In genomic region chr16:50216231-50216630, GRCh38 we compare ENCODE assay signal across 14 cellular contexts. TPM values are rescaled to one million over a fixed set of nuclear protein-coding genes. Genes with fewer than 3 reads are reported as not detected.
DNase-seq lines count a peak whose midpoint lies in the region; ATAC-seq and TF ChIP-seq lines count a peak whose summit lies in the region.
"Had no signal": no experiment of that assay in that cellular context is flagged by ENCODE, and none has a peak within 500 bp of the region (broad histone marks: within the 10 kb centered on the region; RNA-seq: fewer than 3 reads in every experiment).

No MANE protein-coding gene starts in this region.

- POLR2A ChIA-PET in activated CD4-positive, alpha-beta memory T cell treated with anti-CD3 and anti-CD28 coated beads, Interleukin-2, amount 10 ng/mL, durations not matched to agents 7 days and 5 days (lab: Charles Lee): interaction anchor here (0.8 to 2.5 kb wide), 8 partner anchors 12 to 151 kb away, joined by 3 to 11 read pairs (median 4); partner anchors contain the start of gene ADCY7
- POLR2A ChIA-PET in activated CD4-positive, alpha-beta memory T cell treated with anti-CD3 and anti-CD28 coated beads for 36 hours (lab: Charles Lee): no interaction called here

- H3K9me3 Mint-ChIP-seq in activated CD4-positive, alpha-beta memory T cell treated with anti-CD3 and anti-CD28 coated beads, Interleukin-2, amount 10 ng/mL, durations not matched to agents 7 days and 5 days: no peaks in the 10 kb centered on the region
- no peaks in the 10 kb centered on the region for H3K9me3 Mint-ChIP-seq in activated CD4-positive, alpha-beta memory T cell treated with anti-CD3 and anti-CD28 coated beads for 36 hours
- no peaks in the 10 kb centered on the region for H3K9me3 Mint-ChIP-seq in activated T-helper 1 cell treated with anti-CD3 and anti-CD28 coated beads, Interleukin-12 subunit alpha, Interleukin-12 subunit beta, Interleukin-2, Interleukin-4 antibody, amounts not matched to agents 30 ng/mL and 10 ng/mL and 1 ng/mL, durations not matched to agents 14 hours and 24 hours and 36 hours
- no peaks in the 10 kb centered on the region for H3K9me3 Mint-ChIP-seq in natural killer cell treated with Interleukin-12 subunit alpha and Interleukin-12 subunit beta and Interleukin-15 and Interleukin-18, amount 100 ng/mL, for 72 hours
- H3K9me3 Mint-ChIP-seq in glutamatergic neuron (ENCODE audit: unreplicated experiment): no peaks in the 10 kb centered on the region
- H3K9me3 Mint-ChIP-seq: CD8-positive, alpha-beta T cell had no signal

- peak overlapping the region; percentile 70 for H3K4me3 Mint-ChIP-seq in activated CD4-positive, alpha-beta memory T cell treated with anti-CD3 and anti-CD28 coated beads, Interleukin-2, amount 10 ng/mL, durations not matched to agents 7 days and 5 days
- no peak overlapping the region for H3K4me3 Mint-ChIP-seq in activated CD4-positive, alpha-beta memory T cell treated with anti-CD3 and anti-CD28 coated beads for 36 hours
- H3K4me3 Mint-ChIP-seq in T-helper 17 cell (no peak overlapping the region), glutamatergic neuron (ENCODE audit: unreplicated experiment) (no peak overlapping the region)
- H3K4me3 Mint-ChIP-seq in activated T-helper 1 cell treated with anti-CD3 and anti-CD28 coated beads, Interleukin-12 subunit alpha, Interleukin-12 subunit beta, Interleukin-2, Interleukin-4 antibody, amounts not matched to agents 30 ng/mL and 10 ng/mL and 1 ng/mL, durations not matched to agents 14 hours and 24 hours and 36 hours: peak overlapping the region; percentile 32
- H3K4me3 Mint-ChIP-seq in natural killer cell treated with Interleukin-12 subunit alpha and Interleukin-12 subunit beta and Interleukin-15 and Interleukin-18, amount 100 ng/mL, for 72 hours: peak overlapping the region; percentile 72
- H3K4me3 Mint-ChIP-seq: CD14-positive monocyte; CD8-positive, alpha-beta T cell had no signal

- H3K27ac Mint-ChIP-seq in activated CD4-positive, alpha-beta memory T cell treated with anti-CD3 and anti-CD28 coated beads, Interleukin-2, amount 10 ng/mL, durations not matched to agents 7 days and 5 days: peak overlapping the region; percentile 83
- H3K27ac Mint-ChIP-seq in activated CD4-positive, alpha-beta memory T cell treated with anti-CD3 and anti-CD28 coated beads for 36 hours: no peak overlapping the region
- peak overlapping the region; percentile 37 for H3K27ac Mint-ChIP-seq in T-helper 17 cell
- H3K27ac Mint-ChIP-seq in activated T-helper 1 cell treated with anti-CD3 and anti-CD28 coated beads, Interleukin-12 subunit alpha, Interleukin-12 subunit beta, Interleukin-2, Interleukin-4 antibody, amounts not matched to agents 30 ng/mL and 10 ng/mL and 1 ng/mL, durations not matched to agents 14 hours and 24 hours and 36 hours: peak overlapping the region; percentile 57
- H3K27ac Mint-ChIP-seq in natural killer cell treated with Interleukin-12 subunit alpha and Interleukin-12 subunit beta and Interleukin-15 and Interleukin-18, amount 100 ng/mL, for 72 hours: peak overlapping the region; percentile 85 to 97
- no peak overlapping the region for H3K27ac Mint-ChIP-seq in glutamatergic neuron (ENCODE audit: unreplicated experiment)
- H3K27ac Mint-ChIP-seq: CD8-positive, alpha-beta T cell had no signal

- peaks cover 31% of the 10 kb centered on the region for H3K36me3 Mint-ChIP-seq in activated CD4-positive, alpha-beta memory T cell treated with anti-CD3 and anti-CD28 coated beads, Interleukin-2, amount 10 ng/mL, durations not matched to agents 7 days and 5 days (ENCODE audit: low read depth)
- H3K36me3 Mint-ChIP-seq in activated CD4-positive, alpha-beta memory T cell treated with anti-CD3 and anti-CD28 coated beads for 36 hours: peaks cover 25% of the 10 kb centered on the region
- H3K36me3 Mint-ChIP-seq in T-helper 17 cell (ENCODE audit: low read depth): peaks cover 4% of the 10 kb centered on the region
- H3K36me3 Mint-ChIP-seq in activated T-helper 1 cell treated with anti-CD3 and anti-CD28 coated beads, Interleukin-12 subunit alpha, Interleukin-12 subunit beta, Interleukin-2, Interleukin-4 antibody, amounts not matched to agents 30 ng/mL and 10 ng/mL and 1 ng/mL, durations not matched to agents 14 hours and 24 hours and 36 hours (ENCODE audit: low read depth): peaks cover 11% of the 10 kb centered on the region
- H3K36me3 Mint-ChIP-seq in natural killer cell treated with Interleukin-12 subunit alpha and Interleukin-12 subunit beta and Interleukin-15 and Interleukin-18, amount 100 ng/mL, for 72 hours: no peaks in the 10 kb centered on the region
- no peaks in the 10 kb centered on the region for H3K36me3 Mint-ChIP-seq in glutamatergic neuron (ENCODE audit: unreplicated experiment)

- DNase-seq in activated CD4-positive, alpha-beta memory T cell treated with anti-CD3 and anti-CD28 coated beads, Interleukin-2, amount 10 ng/mL, durations not matched to agents 7 days and 5 days: no peak
- no peak for DNase-seq in activated CD4-positive, alpha-beta memory T cell treated with anti-CD3 and anti-CD28 coated beads for 36 hours
- DNase-seq in T-helper 17 cell: no peak
- DNase-seq in activated T-helper 1 cell treated with anti-CD3 and anti-CD28 coated beads, Interleukin-12 subunit alpha, Interleukin-12 subunit beta, Interleukin-2, Interleukin-4 antibody, amounts not matched to agents 30 ng/mL and 10 ng/mL and 1 ng/mL, durations not matched to agents 14 hours and 24 hours and 36 hours (ENCODE audit: low spot score): no peak
- no peak for DNase-seq in natural killer cell treated with Interleukin-12 subunit alpha and Interleukin-12 subunit beta and Interleukin-15 and Interleukin-18, amount 100 ng/mL, for 72 hours (ENCODE audit: low spot score)
- DNase-seq in glutamatergic neuron: no peak
- DNase-seq: CD8-positive, alpha-beta T cell; COR-L47; DMS153; DMS79 treated with DMSO at 0.1 percent for 48 hours; EL; GM23248 had no signal

- CTCF ChIA-PET in activated CD4-positive, alpha-beta memory T cell treated with anti-CD3 and anti-CD28 coated beads, Interleukin-2, amount 10 ng/mL, durations not matched to agents 7 days and 5 days (lab: Charles Lee): interaction anchor here (0.6 to 3.4 kb wide), 10 partner anchors 12 to 590 kb away, joined by 3 to 20 read pairs (median 4); partner anchors contain the start of gene CNEP1R1
- CTCF ChIA-PET in activated CD4-positive, alpha-beta memory T cell treated with anti-CD3 and anti-CD28 coated beads for 36 hours (lab: Charles Lee): interaction anchor here (1.0 to 9.1 kb wide), 2 partner anchors 138 to 191 kb away, joined by 4 to 174 read pairs; partner anchors contain the start of gene CNEP1R1

- no peaks in the 10 kb centered on the region for H3K9me3 ChIP-seq in T-helper 17 cell (ENCODE audit: control insufficient read depth, low read length, poor library complexity, severe bottlenecking)
- H3K9me3 ChIP-seq: A549 had no signal

- no peak for TF ChIP-seq CTCF in glutamatergic neuron (IDR thresholded peaks at IDR 0.05; ENCODE audit: partially characterized antibody, unreplicated experiment)

- ATAC-seq in T-helper 17 cell: no peak
- ATAC-seq in natural killer cell treated with Interleukin-12 subunit alpha and Interleukin-12 subunit beta and Interleukin-15 and Interleukin-18, amount 100 ng/mL, for 72 hours: no peak
- ATAC-seq: A549; CD8-positive, alpha-beta T cell had no signal

- no peaks in the 10 kb centered on the region for H3K27me3 Mint-ChIP-seq in activated CD4-positive, alpha-beta memory T cell treated with anti-CD3 and anti-CD28 coated beads, Interleukin-2, amount 10 ng/mL, durations not matched to agents 7 days and 5 days
- no peaks in the 10 kb centered on the region for H3K27me3 Mint-ChIP-seq in activated CD4-positive, alpha-beta memory T cell treated with anti-CD3 and anti-CD28 coated beads for 36 hours
- no peaks in the 10 kb centered on the region for H3K27me3 Mint-ChIP-seq in T-helper 17 cell
- no peaks in the 10 kb centered on the region for H3K27me3 Mint-ChIP-seq in activated T-helper 1 cell treated with anti-CD3 and anti-CD28 coated beads, Interleukin-12 subunit alpha, Interleukin-12 subunit beta, Interleukin-2, Interleukin-4 antibody, amounts not matched to agents 30 ng/mL and 10 ng/mL and 1 ng/mL, durations not matched to agents 14 hours and 24 hours and 36 hours (ENCODE audit: insufficient read depth)
- H3K27me3 Mint-ChIP-seq in natural killer cell treated with Interleukin-12 subunit alpha and Interleukin-12 subunit beta and Interleukin-15 and Interleukin-18, amount 100 ng/mL, for 72 hours: no peaks in the 10 kb centered on the region
- no peaks in the 10 kb centered on the region for H3K27me3 Mint-ChIP-seq in glutamatergic neuron (ENCODE audit: unreplicated experiment)

- H3K4me1 Mint-ChIP-seq in activated CD4-positive, alpha-beta memory T cell treated with anti-CD3 and anti-CD28 coated beads, Interleukin-2, amount 10 ng/mL, durations not matched to agents 7 days and 5 days: peaks cover 37% of the 10 kb centered on the region
- H3K4me1 Mint-ChIP-seq in activated CD4-positive, alpha-beta memory T cell treated with anti-CD3 and anti-CD28 coated beads for 36 hours (ENCODE audit: low read depth): peaks cover 3% of the 10 kb centered on the region
- H3K4me1 Mint-ChIP-seq in T-helper 17 cell (peaks cover 13% of the 10 kb centered on the region), glutamatergic neuron (ENCODE audit: low read depth, unreplicated experiment) (no peaks in the 10 kb centered on the region)
- peaks cover 31% of the 10 kb centered on the region for H3K4me1 Mint-ChIP-seq in activated T-helper 1 cell treated with anti-CD3 and anti-CD28 coated beads, Interleukin-12 subunit alpha, Interleukin-12 subunit beta, Interleukin-2, Interleukin-4 antibody, amounts not matched to agents 30 ng/mL and 10 ng/mL and 1 ng/mL, durations not matched to agents 14 hours and 24 hours and 36 hours (ENCODE audit: low read depth)
- peaks cover 21 to 23% of the 10 kb centered on the region in 2 donors for H3K4me1 Mint-ChIP-seq in natural killer cell treated with Interleukin-12 subunit alpha and Interleukin-12 subunit beta and Interleukin-15 and Interleukin-18, amount 100 ng/mL, for 72 hours (ENCODE audit: low read depth in 2 of 2)
- H3K4me1 Mint-ChIP-seq: CD14-positive monocyte had no signal

- intact Hi-C loops in activated CD4-positive, alpha-beta memory T cell treated with anti-CD3 and anti-CD28 coated beads for 36 hours (cut with micrococcal nuclease): loop anchor here (10.0 kb wide), 1 partner anchor 589 kb away; no protein-coding TSS in a partner anchor
- intact Hi-C loops in activated T-helper 1 cell treated with anti-CD3 and anti-CD28 coated beads, Interleukin-12 subunit alpha, Interleukin-12 subunit beta, Interleukin-2, Interleukin-4 antibody, amounts not matched to agents 30 ng/mL and 10 ng/mL and 1 ng/mL, durations not matched to agents 14 hours and 24 hours and 36 hours (cut with micrococcal nuclease): no loop called here

RNA-seq across cellular contexts. Expression of gene ADCY7, which starts 50.1 kb away (rescaled TPM):
- total RNA-seq in activated CD4-positive, alpha-beta memory T cell treated with anti-CD3 and anti-CD28 coated beads, Interleukin-2, amount 10 ng/mL, durations not matched to agents 7 days and 5 days: 100 to 1,000 TPM; 266 to 270 TPM
- 100 to 1,000 TPM in 1 of 2 experiments, 10 to 100 TPM in 1; 100.0 to 107 TPM for total RNA-seq in activated CD4-positive, alpha-beta memory T cell treated with anti-CD3 and anti-CD28 coated beads for 36 hours
- 100 to 1,000 TPM; 187 to 203 TPM for total RNA-seq in T-helper 17 cell
- total RNA-seq in activated T-helper 1 cell treated with anti-CD3 and anti-CD28 coated beads, Interleukin-12 subunit alpha, Interleukin-12 subunit beta, Interleukin-2, Interleukin-4 antibody, amounts not matched to agents 30 ng/mL and 10 ng/mL and 1 ng/mL, durations not matched to agents 14 hours and 24 hours and 36 hours: 78.0 and 81.9 TPM in 2 replicates
- 100 to 1,000 TPM; 135 to 186 TPM for total RNA-seq in natural killer cell treated with Interleukin-12 subunit alpha and Interleukin-12 subunit beta and Interleukin-15 and Interleukin-18, amount 100 ng/mL, for 72 hours
- total RNA-seq in glutamatergic neuron (ENCODE audit: unreplicated experiment): 16.7 TPM

Comparison
In these comparisons a context has a peak if more than half of its experiments do, and no peak if none do; other contexts are left out.
1. H3K27ac Mint-ChIP-seq: peak in activated CD4-positive, alpha-beta memory T cell treated with anti-CD3 and anti-CD28 coated beads, Interleukin-2, amount 10 ng/mL, durations not matched to agents 7 days and 5 days (single experiment), T-helper 17 cell (single experiment), activated T-helper 1 cell treated with anti-CD3 and anti-CD28 coated beads, Interleukin-12 subunit alpha, Interleukin-12 subunit beta, Interleukin-2, Interleukin-4 antibody, amounts not matched to agents 30 ng/mL and 10 ng/mL and 1 ng/mL, durations not matched to agents 14 hours and 24 hours and 36 hours (single experiment) and natural killer cell treated with Interleukin-12 subunit alpha and Interleukin-12 subunit beta and Interleukin-15 and Interleukin-18, amount 100 ng/mL, for 72 hours (2 of 2); none in activated CD4-positive, alpha-beta memory T cell treated with anti-CD3 and anti-CD28 coated beads for 36 hours (single experiment) and glutamatergic neuron (single experiment).
2. H3K4me3 Mint-ChIP-seq: peak in activated CD4-positive, alpha-beta memory T cell treated with anti-CD3 and anti-CD28 coated beads, Interleukin-2, amount 10 ng/mL, durations not matched to agents 7 days and 5 days (single experiment), activated T-helper 1 cell treated with anti-CD3 and anti-CD28 coated beads, Interleukin-12 subunit alpha, Interleukin-12 subunit beta, Interleukin-2, Interleukin-4 antibody, amounts not matched to agents 30 ng/mL and 10 ng/mL and 1 ng/mL, durations not matched to agents 14 hours and 24 hours and 36 hours (single experiment) and natural killer cell treated with Interleukin-12 subunit alpha and Interleukin-12 subunit beta and Interleukin-15 and Interleukin-18, amount 100 ng/mL, for 72 hours (single experiment); none in activated CD4-positive, alpha-beta memory T cell treated with anti-CD3 and anti-CD28 coated beads for 36 hours (single experiment), T-helper 17 cell (single experiment) and glutamatergic neuron (single experiment).